In the genomic region with DNA sequence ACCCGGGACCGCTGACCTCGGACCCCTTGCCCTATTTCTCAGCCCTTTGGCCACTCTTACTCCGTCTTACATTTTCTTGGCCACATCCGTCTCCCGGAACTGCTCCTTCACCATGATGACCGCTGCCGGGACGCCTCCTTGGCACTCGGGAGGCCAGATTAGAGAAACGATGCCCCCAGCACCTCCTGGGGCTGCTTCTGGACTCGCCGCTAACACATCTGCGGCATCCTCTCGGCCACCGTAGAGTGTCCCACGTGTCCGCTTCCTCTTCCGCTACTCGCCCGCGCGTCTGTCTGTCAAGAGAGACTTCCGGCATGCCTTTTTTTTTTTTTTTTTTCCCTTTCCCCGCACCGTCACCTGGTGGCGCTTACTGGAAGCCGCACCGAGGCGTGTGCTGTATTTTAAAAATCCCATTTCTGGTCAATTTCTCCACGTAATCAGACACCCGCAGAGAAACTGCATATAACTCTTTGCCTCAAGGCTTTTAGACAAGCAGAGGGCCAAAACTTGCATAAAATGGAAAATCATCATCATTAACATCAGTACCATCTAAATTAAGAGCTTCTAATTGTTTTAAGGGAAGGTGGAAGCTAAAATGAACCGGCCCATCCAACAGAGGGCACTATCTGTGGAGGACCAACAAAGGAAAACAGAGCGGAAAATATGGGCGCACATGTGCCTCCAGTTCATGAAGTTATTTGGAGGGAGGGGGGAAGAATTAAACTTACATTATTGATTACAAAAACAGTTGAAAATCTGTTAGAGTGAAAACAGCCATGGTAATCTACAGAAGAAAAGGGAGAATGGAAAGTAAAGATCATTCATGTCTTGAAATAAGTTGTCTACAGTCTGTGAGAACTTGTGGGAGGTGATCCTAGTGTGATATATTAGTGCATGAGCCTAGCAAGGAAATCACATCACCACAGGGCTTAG, we compare ENCODE assay signal across 8 cellular contexts. TPM values are rescaled to one million over a fixed set of nuclear protein-coding genes. Genes with fewer than 3 reads are reported as not detected.
DNase-seq lines count a peak whose midpoint lies in the region; ATAC-seq and TF ChIP-seq lines count a peak whose summit lies in the region.

Gene POLR3A, minus strand, starts transcription at position 222 of the 933 bp plus-strand sequence. Its CDS starts 108 bp downstream, at position 114.

- 0 to 1% (median 0%) methylated on average over 35 of the region's 35 CpGs for WGBS in heart left ventricle, 4 donors
- 1% methylated on average over 35 of the region's 35 CpGs for WGBS in upper lobe of left lung, 2 donors

- H3K4me3 ChIP-seq in adipocyte (ENCODE audit: low read length) (peak within 1 kb of the TSS; percentile 99), heart left ventricle (peak within 1 kb of the TSS; percentile 59 to 99 (median 88)), upper lobe of left lung (peak within 1 kb of the TSS; percentile 75 to 97 (median 94))

- H3K9me3 ChIP-seq in adipocyte (ENCODE audit: control insufficient read depth, low read length), result no peaks in the 10 kb centered on the region
- H3K9me3 ChIP-seq in heart left ventricle, result no peaks in the 10 kb centered on the region
- no peaks in the 10 kb centered on the region for H3K9me3 ChIP-seq in upper lobe of left lung

- ATAC-seq in HG02759 (IDR thresholded peaks at IDR 0.05; ENCODE audit: unreplicated experiment) (peak; percentile 62), heart left ventricle (peak; percentile 68 to 82 (median 76)), upper lobe of left lung (ENCODE audit: low FRiP score in 2 of 2) (peak; percentile 88 to 92)

- TF ChIP-seq POLR2A in heart left ventricle (IDR thresholded peaks at IDR 0.05) (peak in 1 of 2 donors; percentile 40), upper lobe of left lung (IDR thresholded peaks at IDR 0.05) (peak in 1 of 4 donors; percentile 56)

- H3K36me3 ChIP-seq in adipocyte (ENCODE audit: control insufficient read depth, insufficient read depth, low read length, severe bottlenecking) (peaks cover 14% of the 10 kb centered on the region), heart left ventricle (peaks cover 0 to 22% (median 15%) of the 10 kb centered on the region in 9 donors), upper lobe of left lung (peaks cover 12 to 15% (median 15%) of the 10 kb centered on the region in 4 donors)

- TF ChIP-seq CTCF in GM12873 (IDR thresholded peaks at IDR 0.05; ENCODE audit: insufficient read depth, low read depth, low read length, missing control alignments), result peak; percentile 58
- peak; percentile 49 to 86 (median 66) for TF ChIP-seq CTCF in heart left ventricle (IDR thresholded peaks at IDR 0.05)
- TF ChIP-seq CTCF in upper lobe of left lung (IDR thresholded peaks at IDR 0.05), result peak; percentile 30 to 74 (median 62)

- peaks cover 17% of the 10 kb centered on the region for H3K4me1 ChIP-seq in adipocyte (ENCODE audit: control insufficient read depth, insufficient read depth, low read length)
- peaks cover 3 to 30% (median 18%) of the 10 kb centered on the region in 12 donors for H3K4me1 ChIP-seq in heart left ventricle
- H3K4me1 ChIP-seq in upper lobe of left lung, result peaks cover 20 to 30% (median 24%) of the 10 kb centered on the region in 4 donors

- H3K27ac ChIP-seq in heart left ventricle (peak within 1 kb of the TSS; percentile 46 to 90 (median 80)), upper lobe of left lung (peak within 1 kb of the TSS; percentile 61 to 86 (median 82))

- peak; percentile 81 to 96 (median 84) for DNase-seq in NCI-H1417 (lab: John Stamatoyannopoulos, UW)
- peak; percentile 95 for DNase-seq in SW480 (ENCODE audit: low spot score)
- peak; percentile 98 for DNase-seq in adipocyte (ENCODE audit: low read depth)
- peak; percentile 96 to 99 (median 97) for DNase-seq in heart left ventricle
- DNase-seq in posterior cingulate gyrus, result peak; percentile 81 to 98 (median 89)
- peak; percentile 88 for DNase-seq in upper lobe of left lung

- peak within 1 kb of the TSS; percentile 97 for H3K9ac ChIP-seq in adipocyte (ENCODE audit: low read length)

- H3K27me3 ChIP-seq in adipocyte (replicated peaks; ENCODE audit: control insufficient read depth, insufficient read depth, low read length) (no peaks in the 10 kb centered on the region), heart left ventricle (no peaks in the 10 kb centered on the region), upper lobe of left lung (no peaks in the 10 kb centered on the region)

- TF ChIP-seq EP300 in upper lobe of left lung (IDR thresholded peaks at IDR 0.05), result peak in 1 of 4 donors; percentile 56

- intact Hi-C loops in heart left ventricle (cut with DNase I) (loop anchor here in 4 of 10 donors (5.0 to 10.0 kb wide), 4 partner anchors 182 to 1043 kb away; no protein-coding TSS in a partner anchor), posterior cingulate gyrus (cut with DNase I) (loop anchor here (2.0 kb wide), 1 partner anchor 183 kb away; no protein-coding TSS in a partner anchor)

RNA-seq across cellular contexts. Expression of gene POLR3A, which starts in this region (rescaled TPM):
- 10 to 100 TPM in 3 of 9 donors, 1 to 10 TPM in 6; 7.9 to 12.9 (median 9.6) TPM for total RNA-seq in heart left ventricle
- 1 to 10 TPM; 3.8 to 8.4 TPM for polyA plus RNA-seq in heart left ventricle
- total RNA-seq in upper lobe of left lung, result 10 to 100 TPM; 10.5 to 18.9 (median 11.0) TPM

Comparison
In these comparisons a context has a peak if more than half of its experiments do, and no peak if none do; other contexts are left out.
1. Peak in every context shown above with its lines: DNase-seq, ATAC-seq, H3K4me3 ChIP-seq and H3K27ac ChIP-seq.